Comparison of ENCODE assay signal across 10 cellular contexts in the genomic region with DNA sequence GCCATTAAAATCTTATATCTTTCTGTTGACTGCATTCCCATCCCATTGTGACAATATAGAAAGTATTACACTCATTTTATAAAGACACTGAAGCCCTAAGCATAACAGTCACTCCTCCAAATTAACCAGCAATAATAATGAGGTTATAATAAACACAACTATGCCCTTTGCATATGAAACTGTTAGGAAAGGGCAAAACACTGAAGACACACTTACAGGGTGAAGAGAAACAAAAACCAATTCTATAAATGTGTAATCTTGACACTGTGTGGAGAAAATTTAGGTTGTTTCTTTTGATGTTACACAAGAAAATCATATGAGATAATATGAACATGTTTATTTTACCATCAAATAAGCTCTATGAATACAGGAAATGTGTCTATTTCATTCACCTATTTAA. TPM values are rescaled to one million over a fixed set of nuclear protein-coding genes. Genes with fewer than 3 reads are reported as not detected.
"Had no signal": no experiment of that assay in that cellular context is flagged by ENCODE, and none has a peak within 500 bp of the region (broad histone marks: within the 10 kb centered on the region; RNA-seq: fewer than 3 reads in every experiment).

No MANE protein-coding gene starts in this region.

- H3K27ac ChIP-seq: HL-60, KMS-11 had no signal

- FAIRE-seq: H1, H54, HepG2 had no signal

- H3K4me3 Mint-ChIP-seq: GM23338, H9, IgD-negative memory B cell had no signal

- DNase-seq: H9, HCEC 1CT, KBM-7 had no signal

- ATAC-seq: GM23338, HepG2 had no signal

- H3K4me2 ChIP-seq: GM23338, KMS-11 had no signal

- H2AFZ ChIP-seq: GM23338 had no signal

- H3K4me1 Mint-ChIP-seq: IgD-negative memory B cell had no signal

- H3K9ac ChIP-seq: KMS-11 had no signal

- H3K4me3 ChIP-seq: GM23338 had no signal

- H3K9me3 Mint-ChIP-seq: GM23338, H9, IgD-negative memory B cell had no signal

- H3K36me3 Mint-ChIP-seq: IgD-negative memory B cell had no signal

- H3K27ac Mint-ChIP-seq: GM23338, H9, IgD-negative memory B cell had no signal

RNA-seq across cellular contexts. Expression of a gene that starts 14.0 kb away (rescaled TPM):
- total RNA-seq: HepG2 had no signal
- polyA plus RNA-seq: HepG2, IgD-negative memory B cell had no signal
